In the genomic region with DNA sequence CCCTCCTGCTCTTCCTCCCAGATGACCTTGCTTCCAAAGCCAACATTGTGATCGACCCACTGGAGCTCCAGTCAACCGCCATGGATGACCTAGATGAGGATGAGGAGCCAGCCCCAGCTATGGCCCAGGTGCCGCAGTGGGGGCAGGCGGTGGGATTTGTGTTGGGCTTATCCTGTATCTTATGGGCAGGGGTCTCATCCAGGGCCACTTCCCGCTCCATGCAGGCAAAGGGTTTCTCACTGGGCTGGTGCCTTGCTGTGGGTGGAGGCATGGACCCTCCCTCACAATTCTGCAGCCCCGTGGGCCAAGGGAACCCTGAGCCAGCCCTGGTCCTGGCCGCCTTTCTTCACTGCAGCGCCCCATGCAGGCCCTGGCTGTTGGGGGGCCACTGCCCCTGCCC, we compare ENCODE assay signal across 1 cellular context.
TF ChIP-seq lines count a peak whose summit lies in the region.

No MANE protein-coding gene starts in this region.

TF ChIP-seq in H1, 55 proteins besides CTCF, POLR2A, EP300 and RAD21:
- TF ChIP-seq GTF2F1 (IDR thresholded peaks at IDR 0.05; ENCODE audit: borderline replicate concordance, low read depth, low read length) (no peak), CTBP2 (IDR thresholded peaks at IDR 0.05; ENCODE audit: borderline replicate concordance, insufficient read depth, insufficient read length, low read length) (no peak), SAP30 (IDR thresholded peaks at IDR 0.05; ENCODE audit: insufficient read depth, insufficient replicate concordance, low read length) (no peak), USF2 (IDR thresholded peaks at IDR 0.05; ENCODE audit: low read length) (no peak), TAF1 (IDR thresholded peaks at IDR 0.05; ENCODE audit: low read depth, low read length) (no peak), CBX5 (IDR thresholded peaks at IDR 0.05; ENCODE audit: low read depth, low read length) (no peak), NRF1 (IDR thresholded peaks at IDR 0.05; ENCODE audit: low read depth, low read length) (no peak), BCL11A (IDR thresholded peaks at IDR 0.05; ENCODE audit: low read depth in 2 of 2, low read length in 2 of 2) (no peak), SRF (IDR thresholded peaks at IDR 0.05; ENCODE audit: low read depth, low read length) (no peak), POU5F1 (IDR thresholded peaks at IDR 0.05; ENCODE audit: low read depth, low read length) (no peak), JUN (IDR thresholded peaks at IDR 0.05; ENCODE audit: low read depth, low read length) (no peak), HDAC2 (IDR thresholded peaks at IDR 0.05; ENCODE audit: borderline replicate concordance in 1 of 2, low read depth in 2 of 2, low read length in 2 of 2) (no peak), CHD7 (IDR thresholded peaks at IDR 0.05; ENCODE audit: insufficient replicate concordance, low read length) (no peak), CHD1 (IDR thresholded peaks at IDR 0.05; ENCODE audit: low read depth, low read length) (no peak), SP2 (IDR thresholded peaks at IDR 0.05; ENCODE audit: low read length) (no peak)
- TF ChIP-seq, protein P1, sequence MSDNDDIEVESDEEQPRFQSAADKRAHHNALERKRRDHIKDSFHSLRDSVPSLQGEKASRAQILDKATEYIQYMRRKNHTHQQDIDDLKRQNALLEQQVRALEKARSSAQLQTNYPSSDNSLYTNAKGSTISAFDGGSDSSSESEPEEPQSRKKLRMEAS (IDR thresholded peaks at IDR 0.05): no peak
